In genomic region chr11:117946842-117947526, GRCh38 we compare ENCODE assay signal across 7 cellular contexts. TPM values are rescaled to one million over a fixed set of nuclear protein-coding genes. Genes with fewer than 3 reads are reported as not detected.
DNase-seq lines count a peak whose midpoint lies in the region; ATAC-seq and TF ChIP-seq lines count a peak whose summit lies in the region.

No MANE protein-coding gene starts in this region.

- H2AFZ ChIP-seq in neuronal stem cell (ENCODE audit: low read length) = no peak overlapping the region

- H3K79me1 ChIP-seq in neuronal stem cell (ENCODE audit: low read depth, low read length) = no peaks in the 10 kb centered on the region

- peaks cover 83% of the 10 kb centered on the region for H3K4me1 Mint-ChIP-seq in activated T-helper 1 cell treated with anti-CD3 and anti-CD28 coated beads, Interleukin-12 subunit alpha, Interleukin-12 subunit beta, Interleukin-2, Interleukin-4 antibody, amounts not matched to agents 30 ng/mL and 10 ng/mL and 1 ng/mL, durations not matched to agents 14 hours and 24 hours and 36 hours (ENCODE audit: low read depth)

- no peaks in the 10 kb centered on the region for H3K9me3 ChIP-seq in neuronal stem cell (replicated peaks in 1 of 2; ENCODE audit: control insufficient read depth in 2 of 2, insufficient read depth in 1 of 2, low read depth in 1 of 2, low read length in 2 of 2)

- H3K4me2 ChIP-seq in neuronal stem cell (ENCODE audit: insufficient read depth, low read length, poor library complexity, severe bottlenecking) = no peak overlapping the region

- no peak overlapping the region for H3K14ac ChIP-seq in neuronal stem cell (ENCODE audit: low read length)

- no peak overlapping the region for H2BK120ac ChIP-seq in neuronal stem cell (ENCODE audit: low read depth, low read length)

- no peak overlapping the region for H2BK5ac ChIP-seq in neuronal stem cell (ENCODE audit: low read length)

- H3K4me3 ChIP-seq in fibroblast of the aortic adventitia (ENCODE audit: low read depth, low read length) = no peak overlapping the region
- H3K4me3 ChIP-seq in neuronal stem cell (ENCODE audit: low read length in 2 of 2) = no peak overlapping the region

- no peak overlapping the region for H4K91ac ChIP-seq in neuronal stem cell (ENCODE audit: low read depth, low read length, poor library complexity)

- H2BK15ac ChIP-seq in neuronal stem cell (ENCODE audit: low read length) = no peak overlapping the region

- H3K27ac ChIP-seq in neuronal stem cell (replicated peaks; ENCODE audit: low read length) = no peak overlapping the region

- DNase-seq in M059J (ENCODE audit: low read depth) = peak; percentile 91
- peak; percentile 86 for DNase-seq in RPMI7951 (ENCODE audit: low read depth)
- peak; percentile 73 for DNase-seq in activated T-helper 1 cell treated with anti-CD3 and anti-CD28 coated beads, Interleukin-12 subunit alpha, Interleukin-12 subunit beta, Interleukin-2, Interleukin-4 antibody, amounts not matched to agents 30 ng/mL and 10 ng/mL and 1 ng/mL, durations not matched to agents 14 hours and 24 hours and 36 hours (ENCODE audit: low spot score)
- DNase-seq in fibroblast of the aortic adventitia (ENCODE audit: low read depth) = peak; percentile 93
- peak; percentile 88 for DNase-seq in neuronal stem cell (ENCODE audit: low spot score)
- peak; percentile 86 for DNase-seq in stromal cell of bone marrow (ENCODE audit: low read depth)

- H3K27me3 ChIP-seq in neuronal stem cell (ENCODE audit: control insufficient read depth in 3 of 3, insufficient read depth in 3 of 3, low read depth in 1 of 3, low read length in 3 of 3) = peaks cover 0 to 5% (median 0%) of the 10 kb centered on the region in 3 experiments

- no peak overlapping the region for H3K23ac ChIP-seq in neuronal stem cell (ENCODE audit: low read depth, low read length, poor library complexity)

- no peak overlapping the region for H3K4ac ChIP-seq in neuronal stem cell (ENCODE audit: low read length)

- H3K27ac Mint-ChIP-seq in activated T-helper 1 cell treated with anti-CD3 and anti-CD28 coated beads, Interleukin-12 subunit alpha, Interleukin-12 subunit beta, Interleukin-2, Interleukin-4 antibody, amounts not matched to agents 30 ng/mL and 10 ng/mL and 1 ng/mL, durations not matched to agents 14 hours and 24 hours and 36 hours = peak overlapping the region; percentile 37

- peak; percentile 51 for ATAC-seq in GM18498 (IDR thresholded peaks at IDR 0.05; ENCODE audit: unreplicated experiment)

- H4K8ac ChIP-seq in neuronal stem cell (ENCODE audit: low read depth, low read length) = no peak overlapping the region

- H3K9me3 Mint-ChIP-seq in activated T-helper 1 cell treated with anti-CD3 and anti-CD28 coated beads, Interleukin-12 subunit alpha, Interleukin-12 subunit beta, Interleukin-2, Interleukin-4 antibody, amounts not matched to agents 30 ng/mL and 10 ng/mL and 1 ng/mL, durations not matched to agents 14 hours and 24 hours and 36 hours = peaks cover 9% of the 10 kb centered on the region

- peaks cover 0 to 4% of the 10 kb centered on the region in 2 donors for H3K4me1 ChIP-seq in neuronal stem cell (ENCODE audit: control insufficient read depth in 2 of 2, insufficient read depth in 1 of 2, low read depth in 1 of 2, low read length in 2 of 2)

- TF ChIP-seq CTCF in fibroblast of the aortic adventitia (IDR thresholded peaks at IDR 0.05; ENCODE audit: insufficient read depth, low read length) = peak; percentile 98

- no CpG with 5 or more reads among the region's 7 CpGs for WGBS in neuronal stem cell (ENCODE audit: extremely low coverage in 2 of 2, insufficient read length in 2 of 2, insufficient replicate concordance in 1 of 2), 2 donors

- H3K18ac ChIP-seq in neuronal stem cell (ENCODE audit: low read length) = no peak overlapping the region

- H2AK5ac ChIP-seq in neuronal stem cell (ENCODE audit: low read depth, low read length) = no peak overlapping the region

- no peak overlapping the region for H3K9ac ChIP-seq in neuronal stem cell (ENCODE audit: low read depth, low read length, poor library complexity)

- H2BK12ac ChIP-seq in neuronal stem cell (ENCODE audit: low read length) = no peak overlapping the region

- H3K36me3 ChIP-seq in neuronal stem cell (replicated peaks in 1 of 2; ENCODE audit: control insufficient read depth in 2 of 2, insufficient read depth in 2 of 2, low read length in 2 of 2) = no peaks in the 10 kb centered on the region

- intact Hi-C loops in activated T-helper 1 cell treated with anti-CD3 and anti-CD28 coated beads, Interleukin-12 subunit alpha, Interleukin-12 subunit beta, Interleukin-2, Interleukin-4 antibody, amounts not matched to agents 30 ng/mL and 10 ng/mL and 1 ng/mL, durations not matched to agents 14 hours and 24 hours and 36 hours (cut with micrococcal nuclease) = loop anchor here (1.0 to 2.0 kb wide), 5 partner anchors 40 to 520 kb away; no protein-coding TSS in a partner anchor

- peaks cover 3% of the 10 kb centered on the region for H3K36me3 Mint-ChIP-seq in activated T-helper 1 cell treated with anti-CD3 and anti-CD28 coated beads, Interleukin-12 subunit alpha, Interleukin-12 subunit beta, Interleukin-2, Interleukin-4 antibody, amounts not matched to agents 30 ng/mL and 10 ng/mL and 1 ng/mL, durations not matched to agents 14 hours and 24 hours and 36 hours (ENCODE audit: low read depth)

- no peaks in the 10 kb centered on the region for H3K27me3 Mint-ChIP-seq in activated T-helper 1 cell treated with anti-CD3 and anti-CD28 coated beads, Interleukin-12 subunit alpha, Interleukin-12 subunit beta, Interleukin-2, Interleukin-4 antibody, amounts not matched to agents 30 ng/mL and 10 ng/mL and 1 ng/mL, durations not matched to agents 14 hours and 24 hours and 36 hours (ENCODE audit: insufficient read depth)

- H3K4me3 Mint-ChIP-seq in activated T-helper 1 cell treated with anti-CD3 and anti-CD28 coated beads, Interleukin-12 subunit alpha, Interleukin-12 subunit beta, Interleukin-2, Interleukin-4 antibody, amounts not matched to agents 30 ng/mL and 10 ng/mL and 1 ng/mL, durations not matched to agents 14 hours and 24 hours and 36 hours = peak overlapping the region; percentile 27

RNA-seq across cellular contexts. Expression of gene TMPRSS13, which starts 17.8 kb away (rescaled TPM):
- total RNA-seq in M059J (2014; rRNA removed; shearing (Covaris generic)) = not detected in 2 replicates
- not detected in 2 replicates for total RNA-seq in RPMI7951 (2014; rRNA removed; shearing (Covaris generic))
- 1.2 and 1.5 TPM in 2 replicates for total RNA-seq in activated T-helper 1 cell treated with anti-CD3 and anti-CD28 coated beads, Interleukin-12 subunit alpha, Interleukin-12 subunit beta, Interleukin-2, Interleukin-4 antibody, amounts not matched to agents 30 ng/mL and 10 ng/mL and 1 ng/mL, durations not matched to agents 14 hours and 24 hours and 36 hours
- not detected in 2 replicates for total RNA-seq in fibroblast of the aortic adventitia (ENCODE audit: low replicate concordance)
- 0.10 TPM for polyA plus RNA-seq in neuronal stem cell (2013, experiment 1 of 2)
- polyA plus RNA-seq in neuronal stem cell (2013, experiment 2 of 2) = 0.12 TPM

RNA-seq across cellular contexts. Expression of gene IL10RA, which starts 39.2 kb away (rescaled TPM):
- 0.07 TPM in 1 of 2 replicates, not detected in the other for total RNA-seq in M059J (2014; rRNA removed; shearing (Covaris generic))
- total RNA-seq in RPMI7951 (2014; rRNA removed; shearing (Covaris generic)) = 0.12 TPM in 1 of 2 replicates, not detected in the other
- 87.8 and 88.3 TPM in 2 replicates for total RNA-seq in activated T-helper 1 cell treated with anti-CD3 and anti-CD28 coated beads, Interleukin-12 subunit alpha, Interleukin-12 subunit beta, Interleukin-2, Interleukin-4 antibody, amounts not matched to agents 30 ng/mL and 10 ng/mL and 1 ng/mL, durations not matched to agents 14 hours and 24 hours and 36 hours
- not detected in 2 replicates for total RNA-seq in fibroblast of the aortic adventitia (ENCODE audit: low replicate concordance)
- 0.06 TPM for polyA plus RNA-seq in neuronal stem cell (2013, experiment 1 of 2)
- polyA plus RNA-seq in neuronal stem cell (2013, experiment 2 of 2) = 0.06 TPM

Comparison
In these comparisons a context has a peak if more than half of its experiments do, and no peak if none do; other contexts are left out.
1. RNA of gene IL10RA, which starts 39.2 kb away (total RNA-seq): 87.8 to 88.3 TPM in activated T-helper 1 cell treated with anti-CD3 and anti-CD28 coated beads, Interleukin-12 subunit alpha, Interleukin-12 subunit beta, Interleukin-2, Interleukin-4 antibody, amounts not matched to agents 30 ng/mL and 10 ng/mL and 1 ng/mL, durations not matched to agents 14 hours and 24 hours and 36 hours; 0.12 TPM in RPMI7951, 0.07 TPM in M059J and not detected in fibroblast of the aortic adventitia; every median in the first group is over 10 times any median in the second.
2. Peak in every context shown above with its lines, with median percentiles within 50 percentile points of each other: DNase-seq.